In the genomic region with DNA sequence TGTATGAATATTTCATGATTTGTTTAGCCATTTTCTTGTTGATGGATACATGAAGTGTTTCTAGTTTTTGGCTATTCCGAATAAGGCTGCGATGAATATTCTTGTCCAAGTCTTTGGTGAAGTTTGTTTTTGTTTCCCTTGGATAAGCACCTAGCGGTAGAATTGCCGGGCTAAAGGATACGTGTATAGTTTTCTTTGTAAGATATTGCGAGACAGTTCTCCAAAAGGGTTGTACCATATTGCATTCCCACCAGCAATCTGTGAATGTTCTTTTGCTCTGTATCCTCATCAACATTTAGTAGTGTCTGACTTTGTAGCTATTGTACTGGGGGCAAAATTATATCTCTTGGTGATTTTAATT, we compare ENCODE assay signal across 26 cellular contexts.
"Had no signal": no experiment of that assay in that cellular context is flagged by ENCODE, and none has a peak within 500 bp of the region (broad histone marks: within the 10 kb centered on the region; RNA-seq: fewer than 3 reads in every experiment).

No MANE protein-coding gene starts in this region.

- H3K9me3 ChIP-seq: colonic mucosa, esophagus muscularis mucosa, gastroesophageal sphincter, heart right ventricle, lower lobe of right lung, neutrophil, sigmoid colon, thoracic aorta, tibial nerve, upper lobe of left lung had no signal

- H3K4me1 ChIP-seq: colonic mucosa, esophagus muscularis mucosa, gastroesophageal sphincter, heart right ventricle, lower lobe of right lung, parathyroid adenoma had no signal

- ATAC-seq: foreskin keratinocyte; gastroesophageal sphincter; heart right ventricle; left ventricle myocardium superior; lower lobe of right lung; natural killer cell treated with Interleukin-12 subunit alpha and Interleukin-12 subunit beta and Interleukin-15 and Interleukin-18, amount 100 ng/mL, for 72 hours; stimulated activated naive B cell treated with anti-CD40 and anti-IgM and Interleukin-4, amounts not matched to agents 10 μg/mL and 1 μg/mL and 100 μg/mL, for 72 hours had no signal

- DNase-seq: colonic mucosa; effector CD8-positive, alpha-beta T cell; endodermal cell; foreskin keratinocyte; glutamatergic neuron; heart right ventricle; hippocampal formation; left ventricle myocardium superior; lower lobe of right lung; naive B cell; sigmoid colon; stimulated activated CD4-positive, alpha-beta T cell treated with anti-CD3 and anti-CD28 coated beads, Interleukin-15, amount 100 ng/mL, for 24 hours; stimulated activated CD4-positive, alpha-beta T cell treated with anti-CD3 and anti-CD28 coated beads, Interleukin-2, amount 100 ng/mL, for 48 hours; stimulated activated naive B cell treated with anti-CD40 and anti-IgM and Interleukin-4, amounts not matched to agents 10 μg/mL and 1 μg/mL and 100 μg/mL, for 72 hours; upper lobe of left lung had no signal

- H2AFZ ChIP-seq: parathyroid adenoma had no signal

- H3K9ac ChIP-seq: parathyroid adenoma had no signal

- H3K27me3 ChIP-seq: colonic mucosa, esophagus muscularis mucosa, foreskin keratinocyte, gastroesophageal sphincter, heart right ventricle, neutrophil, sigmoid colon, tibial nerve, upper lobe of left lung had no signal

- H3K4me3 ChIP-seq: colonic mucosa, esophagus muscularis mucosa, gastroesophageal sphincter, heart right ventricle, lower lobe of right lung, sigmoid colon, skin epidermis, thoracic aorta, tibial nerve, upper lobe of left lung had no signal

- H3K79me2 ChIP-seq: parathyroid adenoma had no signal

- H3K27ac ChIP-seq: colonic mucosa, epithelial cell of prostate, esophagus muscularis mucosa, foreskin keratinocyte, gastroesophageal sphincter, heart right ventricle, lower lobe of right lung, neutrophil, parathyroid adenoma, sigmoid colon, skin epidermis, thoracic aorta, tibial nerve, upper lobe of left lung had no signal

- H3K36me3 ChIP-seq: neutrophil had no signal

- FAIRE-seq: keratinocyte, urothelium cell line had no signal
